Comparison of ENCODE assay signal across 13 cellular contexts in genomic region chr1:6936308-6936675, GRCh38.
DNase-seq lines count a peak whose midpoint lies in the region; ATAC-seq and TF ChIP-seq lines count a peak whose summit lies in the region.
"Had no signal": no experiment of that assay in that cellular context is flagged by ENCODE, and none has a peak within 500 bp of the region (broad histone marks: within the 10 kb centered on the region; RNA-seq: fewer than 3 reads in every experiment).

No MANE protein-coding gene starts in this region.

- H3K36me3 ChIP-seq in BE2C: no peaks in the 10 kb centered on the region
- H3K36me3 ChIP-seq in H7 (replicated peaks; ENCODE audit: control insufficient read depth, insufficient read depth, low read length): no peaks in the 10 kb centered on the region
- H3K36me3 ChIP-seq: BLaER1 had no signal

- H3K4me3 ChIP-seq in BE2C (ENCODE audit: low read depth, low read length) (peak overlapping the region; percentile 47), H7 (ENCODE audit: insufficient read depth, low read depth, low read length) (no peak overlapping the region)
- H3K4me3 ChIP-seq: BLaER1 had no signal

- no peak for TF ChIP-seq CTCF in BE2C (IDR thresholded peaks at IDR 0.05; ENCODE audit: low read depth, low read length)

- no peak for ATAC-seq in GM21360 (IDR thresholded peaks at IDR 0.05; ENCODE audit: unreplicated experiment)
- ATAC-seq: CD8-positive, alpha-beta T cell; HCT116 had no signal

- H3K9me3 ChIP-seq in BE2C: no peaks in the 10 kb centered on the region
- H3K9me3 ChIP-seq: BLaER1 had no signal

- H3K4me1 ChIP-seq in BE2C: 0 out of 2 replicates have a peak, but pooled peaks cover 4% of the 10 kb centered on the region

- H3K27me3 ChIP-seq in BE2C (no peaks in the 10 kb centered on the region), H7 (ENCODE audit: control insufficient read depth, insufficient read depth, low read length) (no peaks in the 10 kb centered on the region)

- DNase-seq in BE2C (peak; percentile 35), H7 (peak; percentile 9), left kidney (ENCODE audit: low read depth, low spot score) (peak; percentile 80), NCI-H2171 (lab: John Stamatoyannopoulos, UW) (no peak), NOMO-1 treated with DMSO at 0.1 percent for 48 hours (lab: John Stamatoyannopoulos, UW; ENCODE audit: unreplicated experiment) (no peak)
- DNase-seq: CD4-positive, CD25-positive, alpha-beta regulatory T cell; CD8-positive, alpha-beta T cell; DMS 273 treated with DMSO at 0.1 percent for 48 hours; DND-41; H9 had no signal

Comparison
In these comparisons a context has a peak if more than half of its experiments do, and no peak if none do; other contexts are left out.
1. DNase-seq: peak in BE2C (single experiment), H7 (single experiment) and left kidney (single experiment); none in NCI-H2171 (single experiment) and NOMO-1 treated with DMSO at 0.1 percent for 48 hours (single experiment).